ENCODE assay signal across 8 cellular contexts in the genomic region with DNA sequence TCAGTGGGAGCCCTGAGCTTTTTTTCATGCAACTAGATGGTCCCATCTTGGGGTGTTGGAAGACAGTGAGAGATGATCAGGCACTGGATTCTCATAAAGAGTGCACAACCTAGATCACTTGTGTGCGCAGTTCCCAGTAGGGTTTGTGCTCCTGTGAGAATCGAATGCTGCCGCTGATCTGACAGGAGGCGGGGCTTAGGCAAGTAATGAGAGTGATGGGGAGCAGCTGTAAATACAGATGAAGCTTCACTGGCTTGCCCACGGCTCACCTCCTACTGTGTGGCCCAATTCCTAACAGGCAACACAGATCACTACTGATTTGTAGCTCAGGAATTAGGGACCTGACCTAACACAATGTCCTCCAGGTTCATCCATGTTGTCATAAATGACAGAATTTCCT.
"Had no signal": no experiment of that assay in that cellular context is flagged by ENCODE, and none has a peak within 500 bp of the region (broad histone marks: within the 10 kb centered on the region; RNA-seq: fewer than 3 reads in every experiment).

No MANE protein-coding gene starts in this region.

- H3K9ac ChIP-seq: GM23248 had no signal

- ATAC-seq: HCT116, HepG2 had no signal

- H2AFZ ChIP-seq: GM23248 had no signal

- H3K36me3 ChIP-seq: HAP-1 had no signal

- H3K9me3 ChIP-seq: HAP-1 had no signal

- H3K4me1 ChIP-seq: HAP-1 had no signal

- H3K27ac ChIP-seq: GM23248, HL-60 had no signal

- H3K4me3 ChIP-seq: GM23248, HAP-1 had no signal

- DNase-seq: GM23248, GOT3, H7, HFFc6 had no signal
